ENCODE assay signal across 19 cellular contexts in the genomic region with DNA sequence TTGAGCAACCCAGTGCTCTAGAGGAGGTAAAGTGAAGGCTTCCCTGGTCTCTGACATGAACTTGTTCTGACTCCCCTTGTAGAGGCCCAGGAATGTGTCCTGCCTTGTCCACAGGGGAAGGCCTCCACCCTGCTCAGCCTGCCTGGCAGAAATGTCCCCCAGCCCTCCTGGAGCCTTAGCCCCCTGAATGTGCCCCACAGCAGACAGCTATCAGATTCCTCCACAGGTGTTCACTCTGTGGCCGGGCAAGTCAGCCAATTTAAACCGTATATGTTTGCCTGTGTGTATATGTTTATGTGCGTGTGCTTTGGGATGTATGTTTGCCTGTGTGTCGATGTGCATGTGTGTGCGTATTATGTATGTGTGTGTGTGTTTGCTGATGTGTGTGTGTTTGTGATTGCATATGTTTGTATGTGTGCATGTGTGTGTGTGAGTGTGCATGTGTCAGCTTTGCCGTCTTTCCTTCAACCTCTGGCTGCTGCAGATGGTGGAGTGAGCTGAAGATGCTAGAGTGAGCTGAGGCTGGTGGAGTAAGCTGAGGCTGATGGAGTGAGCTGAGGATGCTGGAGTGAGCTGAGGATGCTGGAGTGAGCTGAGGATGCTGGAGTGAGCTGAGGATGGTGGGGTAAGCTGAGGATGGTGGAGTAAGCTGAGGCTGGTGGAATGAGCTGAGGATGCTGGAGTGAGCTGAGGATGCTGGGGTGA.
DNase-seq lines count a peak whose midpoint lies in the region; ATAC-seq, FAIRE-seq and TF ChIP-seq lines count a peak whose summit lies in the region.
"Had no signal": no experiment of that assay in that cellular context is flagged by ENCODE, and none has a peak within 500 bp of the region (broad histone marks: within the 10 kb centered on the region; RNA-seq: fewer than 3 reads in every experiment).

No MANE protein-coding gene starts in this region.

- no peak overlapping the region for H3K4me3 ChIP-seq in naive thymus-derived CD4-positive, alpha-beta T cell (ENCODE audit: low read length)
- H3K4me3 ChIP-seq in pancreas (no peak overlapping the region), PC-9 (no peak overlapping the region)
- H3K4me3 ChIP-seq: body of pancreas, vagina had no signal

- TF ChIP-seq CTCF in GM10248 (IDR thresholded peaks at IDR 0.05; ENCODE audit: control extremely low read depth, extremely low read depth, low read depth, missing control alignments) (no peak), pancreas (IDR thresholded peaks at IDR 0.05) (no peak), PC-9 (conservative IDR thresholded peaks at IDR 0.05) (no peak)

- WGBS in pancreas, 2 donors: 49 to 51% methylated on average over 6 of the region's 6 CpGs

- H3K36me3 ChIP-seq in naive thymus-derived CD4-positive, alpha-beta T cell (ENCODE audit: control insufficient read depth in 2 of 3, insufficient read depth in 3 of 3, low read length in 3 of 3): peaks cover 0 to 55% (median 0%) of the 10 kb centered on the region in 3 experiments
- H3K36me3 ChIP-seq in pancreas (no peaks in the 10 kb centered on the region), PC-9 (ENCODE audit: low read depth) (no peaks in the 10 kb centered on the region)
- H3K36me3 ChIP-seq: BE2C, vagina had no signal

- H3K9me3 Mint-ChIP-seq in activated CD4-positive, alpha-beta T cell treated with anti-CD3 and anti-CD28 coated beads, Interleukin-2, amount 10 ng/mL, durations not matched to agents 24 days and 14 days: no peaks in the 10 kb centered on the region
- H3K9me3 Mint-ChIP-seq in activated CD8-positive, alpha-beta T cell treated with anti-CD3 and anti-CD28 coated beads, Interleukin-2, amount 10 ng/mL, durations not matched to agents 7 days and 5 days (ENCODE audit: insufficient read depth): no peaks in the 10 kb centered on the region
- H3K9me3 Mint-ChIP-seq in naive thymus-derived CD4-positive, alpha-beta T cell: no peaks in the 10 kb centered on the region

- POLR2A ChIA-PET in GM10248 (lab: Yijun Ruan, JAX): no interaction called here
- POLR2A ChIA-PET in activated CD8-positive, alpha-beta T cell treated with anti-CD3 and anti-CD28 coated beads, Interleukin-2, amount 10 ng/mL, durations not matched to agents 7 days and 5 days (lab: Charles Lee): no interaction called here
- POLR2A ChIA-PET in naive thymus-derived CD4-positive, alpha-beta T cell (lab: Charles Lee): interaction anchor here (0.8 kb wide), 1 partner anchor 211 kb away, joined by 3 read pairs; no protein-coding TSS in a partner anchor
- POLR2A ChIA-PET in PC-9 (lab: Charles Lee; ENCODE audit: unreplicated experiment): no interaction called here

- H3K27ac ChIP-seq in naive thymus-derived CD4-positive, alpha-beta T cell (ENCODE audit: low read depth, low read length): no peak overlapping the region
- H3K27ac ChIP-seq in pancreas (no peak overlapping the region), PC-9 (no peak overlapping the region)
- H3K27ac ChIP-seq: body of pancreas, vagina had no signal

- H3K4me1 Mint-ChIP-seq in activated CD4-positive, alpha-beta T cell treated with anti-CD3 and anti-CD28 coated beads, Interleukin-2, amount 10 ng/mL, durations not matched to agents 24 days and 14 days: peaks cover 14% of the 10 kb centered on the region
- H3K4me1 Mint-ChIP-seq in activated CD8-positive, alpha-beta T cell treated with anti-CD3 and anti-CD28 coated beads, Interleukin-2, amount 10 ng/mL, durations not matched to agents 7 days and 5 days (ENCODE audit: low read depth): peaks cover 20% of the 10 kb centered on the region
- peaks cover 12 to 30% (median 18%) of the 10 kb centered on the region in 7 donors for H3K4me1 Mint-ChIP-seq in naive thymus-derived CD4-positive, alpha-beta T cell

- H3K27me3 Mint-ChIP-seq in activated CD4-positive, alpha-beta T cell treated with anti-CD3 and anti-CD28 coated beads, Interleukin-2, amount 10 ng/mL, durations not matched to agents 24 days and 14 days: no peaks in the 10 kb centered on the region
- H3K27me3 Mint-ChIP-seq in activated CD8-positive, alpha-beta T cell treated with anti-CD3 and anti-CD28 coated beads, Interleukin-2, amount 10 ng/mL, durations not matched to agents 7 days and 5 days (ENCODE audit: low read depth): no peaks in the 10 kb centered on the region
- H3K27me3 Mint-ChIP-seq in naive thymus-derived CD4-positive, alpha-beta T cell: no peaks in the 10 kb centered on the region

- no peak for FAIRE-seq in pancreas (lab: Jason Lieb, UNC)
- FAIRE-seq: colon, islet of Langerhans had no signal

- no peaks in the 10 kb centered on the region for H3K9me3 ChIP-seq in naive thymus-derived CD4-positive, alpha-beta T cell (ENCODE audit: control insufficient read depth in 2 of 3, low read length in 3 of 3)
- no peaks in the 10 kb centered on the region for H3K9me3 ChIP-seq in pancreas
- H3K9me3 ChIP-seq in PC-9 (ENCODE audit: insufficient read depth, low read depth): no peaks in the 10 kb centered on the region
- H3K9me3 ChIP-seq: body of pancreas, vagina had no signal

- H3K4me3 Mint-ChIP-seq in activated CD4-positive, alpha-beta T cell treated with anti-CD3 and anti-CD28 coated beads, Interleukin-2, amount 10 ng/mL, durations not matched to agents 24 days and 14 days: no peak overlapping the region
- H3K4me3 Mint-ChIP-seq in activated CD8-positive, alpha-beta T cell treated with anti-CD3 and anti-CD28 coated beads, Interleukin-2, amount 10 ng/mL, durations not matched to agents 7 days and 5 days: no peak overlapping the region
- no peak overlapping the region for H3K4me3 Mint-ChIP-seq in naive thymus-derived CD4-positive, alpha-beta T cell

- no peaks in the 10 kb centered on the region for H4K20me1 ChIP-seq in PC-9 (ENCODE audit: insufficient read depth)

- H3K4me2 ChIP-seq in PC-9: no peak overlapping the region

- H3K27me3 ChIP-seq in naive thymus-derived CD4-positive, alpha-beta T cell (ENCODE audit: control insufficient read depth in 2 of 2, insufficient read depth in 2 of 2, low read length in 2 of 2): no peaks in the 10 kb centered on the region
- no peaks in the 10 kb centered on the region for H3K27me3 ChIP-seq in pancreas
- H3K27me3 ChIP-seq in PC-9 (ENCODE audit: insufficient read depth, low read depth): no peaks in the 10 kb centered on the region
- H3K27me3 ChIP-seq: BE2C, body of pancreas, vagina had no signal

- intact Hi-C loops in activated CD4-positive, alpha-beta T cell treated with anti-CD3 and anti-CD28 coated beads, Interleukin-2, amount 10 ng/mL, durations not matched to agents 24 days and 14 days (cut with micrococcal nuclease): no loop called here
- intact Hi-C loops in naive thymus-derived CD4-positive, alpha-beta T cell (cut with micrococcal nuclease): no loop called here
- intact Hi-C loops in pancreas (cut with DNase I): no loop called here
- intact Hi-C loops in PC-9 (cut with micrococcal nuclease; ENCODE audit: unreplicated experiment): no loop called here

- no peaks in the 10 kb centered on the region for H3K9me2 ChIP-seq in PC-9 (ENCODE audit: insufficient read depth)

- H3K36me3 Mint-ChIP-seq in activated CD4-positive, alpha-beta T cell treated with anti-CD3 and anti-CD28 coated beads, Interleukin-2, amount 10 ng/mL, durations not matched to agents 24 days and 14 days (ENCODE audit: low read depth): peaks cover 31% of the 10 kb centered on the region
- peaks cover 20% of the 10 kb centered on the region for H3K36me3 Mint-ChIP-seq in activated CD8-positive, alpha-beta T cell treated with anti-CD3 and anti-CD28 coated beads, Interleukin-2, amount 10 ng/mL, durations not matched to agents 7 days and 5 days (ENCODE audit: low read depth)
- H3K36me3 Mint-ChIP-seq in naive thymus-derived CD4-positive, alpha-beta T cell: peaks cover 13 to 51% (median 22%) of the 10 kb centered on the region in 5 donors

- no peaks in the 10 kb centered on the region for H3K4me1 ChIP-seq in naive thymus-derived CD4-positive, alpha-beta T cell (ENCODE audit: control insufficient read depth in 2 of 2, insufficient read depth in 2 of 2, low read length in 2 of 2)
- H3K4me1 ChIP-seq in pancreas: no peaks in the 10 kb centered on the region
- peaks cover 8% of the 10 kb centered on the region for H3K4me1 ChIP-seq in PC-9 (replicated peaks; ENCODE audit: insufficient read depth)
- H3K4me1 ChIP-seq: body of pancreas, vagina had no signal

- H3K79me2 ChIP-seq in PC-9 (ENCODE audit: low read depth): no peaks in the 10 kb centered on the region

- no peak overlapping the region for H2AFZ ChIP-seq in PC-9

- peak overlapping the region; percentile 9 for H3K27ac Mint-ChIP-seq in activated CD4-positive, alpha-beta T cell treated with anti-CD3 and anti-CD28 coated beads, Interleukin-2, amount 10 ng/mL, durations not matched to agents 24 days and 14 days
- H3K27ac Mint-ChIP-seq in activated CD8-positive, alpha-beta T cell treated with anti-CD3 and anti-CD28 coated beads, Interleukin-2, amount 10 ng/mL, durations not matched to agents 7 days and 5 days: peak overlapping the region; percentile 14
- peak overlapping the region in 6 of 9 donors; percentile 2 to 67 (median 32) for H3K27ac Mint-ChIP-seq in naive thymus-derived CD4-positive, alpha-beta T cell

- no TSS peak for BruUV-seq in PC-9 (replicated peaks; lab: Mats Ljungman, UMichigan)

- CTCF ChIA-PET in GM10248 (lab: Yijun Ruan, JAX): interaction anchor here (1.7 to 3.0 kb wide), 2 partner anchors 10 to 11 kb away, joined by 7 to 12 read pairs; no protein-coding TSS in a partner anchor
- CTCF ChIA-PET in activated CD8-positive, alpha-beta T cell treated with anti-CD3 and anti-CD28 coated beads, Interleukin-2, amount 10 ng/mL, durations not matched to agents 7 days and 5 days (lab: Charles Lee): interaction anchor here (1.4 kb wide), 1 partner anchor 12 kb away, joined by 5 read pairs; no protein-coding TSS in a partner anchor
- CTCF ChIA-PET in naive thymus-derived CD4-positive, alpha-beta T cell (lab: Charles Lee): interaction anchor here (1.2 kb wide), 1 partner anchor 10 kb away, joined by 3 read pairs; no protein-coding TSS in a partner anchor
- CTCF ChIA-PET in PC-9 (lab: Charles Lee): no interaction called here

- no peak for ATAC-seq in activated CD8-positive, alpha-beta T cell treated with anti-CD3 and anti-CD28 coated beads, Interleukin-2, amount 10 ng/mL, durations not matched to agents 7 days and 5 days
- ATAC-seq in naive thymus-derived CD4-positive, alpha-beta T cell: no peak
- no peak for ATAC-seq in GM19463 (IDR thresholded peaks at IDR 0.05; ENCODE audit: unreplicated experiment)
- ATAC-seq in pancreas: no peak
- ATAC-seq: body of pancreas had no signal

- peaks cover 4% of the 10 kb centered on the region; the same call in 1 of the 2 replicates for H3F3A ChIP-seq in PC-9 (ENCODE audit: insufficient read depth, low read depth)

- peak; percentile 54 for DNase-seq in activated CD4-positive, alpha-beta T cell treated with anti-CD3 and anti-CD28 coated beads, Interleukin-2, amount 10 ng/mL, durations not matched to agents 24 days and 14 days
- no peak for DNase-seq in activated CD4-positive, alpha-beta T cell treated with anti-CD3 and anti-CD28 coated beads, Interleukin-2, amount 50 U/mL, for 48 hours
- DNase-seq in GM10248 (ENCODE audit: extremely low spot score) (peak; percentile 1), pancreas (no peak), PC-9 (no peak)
- DNase-seq in activated CD8-positive, alpha-beta T cell treated with anti-CD3 and anti-CD28 coated beads, Interleukin-2, amount 10 ng/mL, durations not matched to agents 7 days and 5 days: peak; percentile 17
- no peak for DNase-seq in naive thymus-derived CD4-positive, alpha-beta T cell
- DNase-seq: activated CD4-positive, alpha-beta T cell treated with anti-CD3 and anti-CD28 coated beads for 1 hour; activated naive CD4-positive, alpha-beta T cell treated with anti-CD3 and anti-CD28 coated beads, Interleukin-2, amount 50 U/mL, for 16 hours; BE2C; body of pancreas; NCI-H1694 treated with DMSO at 0.1 percent for 48 hours; NCI-H2227 treated with DMSO at 0.1 percent for 48 hours; NCI-H82; T1000 had no signal

Comparison
In these comparisons a context has a peak if more than half of its experiments do, and no peak if none do; other contexts are left out.
1. DNase-seq: peak in activated CD4-positive, alpha-beta T cell treated with anti-CD3 and anti-CD28 coated beads, Interleukin-2, amount 10 ng/mL, durations not matched to agents 24 days and 14 days (single experiment), GM10248 (single experiment) and activated CD8-positive, alpha-beta T cell treated with anti-CD3 and anti-CD28 coated beads, Interleukin-2, amount 10 ng/mL, durations not matched to agents 7 days and 5 days (single experiment); none in activated CD4-positive, alpha-beta T cell treated with anti-CD3 and anti-CD28 coated beads, Interleukin-2, amount 50 U/mL, for 48 hours (0 of 2), naive thymus-derived CD4-positive, alpha-beta T cell (0 of 9), pancreas (0 of 6) and PC-9 (0 of 2).
2. Peak in every context shown above with its lines, with median percentiles within 50 percentile points of each other: H3K27ac Mint-ChIP-seq.